In the genomic region with DNA sequence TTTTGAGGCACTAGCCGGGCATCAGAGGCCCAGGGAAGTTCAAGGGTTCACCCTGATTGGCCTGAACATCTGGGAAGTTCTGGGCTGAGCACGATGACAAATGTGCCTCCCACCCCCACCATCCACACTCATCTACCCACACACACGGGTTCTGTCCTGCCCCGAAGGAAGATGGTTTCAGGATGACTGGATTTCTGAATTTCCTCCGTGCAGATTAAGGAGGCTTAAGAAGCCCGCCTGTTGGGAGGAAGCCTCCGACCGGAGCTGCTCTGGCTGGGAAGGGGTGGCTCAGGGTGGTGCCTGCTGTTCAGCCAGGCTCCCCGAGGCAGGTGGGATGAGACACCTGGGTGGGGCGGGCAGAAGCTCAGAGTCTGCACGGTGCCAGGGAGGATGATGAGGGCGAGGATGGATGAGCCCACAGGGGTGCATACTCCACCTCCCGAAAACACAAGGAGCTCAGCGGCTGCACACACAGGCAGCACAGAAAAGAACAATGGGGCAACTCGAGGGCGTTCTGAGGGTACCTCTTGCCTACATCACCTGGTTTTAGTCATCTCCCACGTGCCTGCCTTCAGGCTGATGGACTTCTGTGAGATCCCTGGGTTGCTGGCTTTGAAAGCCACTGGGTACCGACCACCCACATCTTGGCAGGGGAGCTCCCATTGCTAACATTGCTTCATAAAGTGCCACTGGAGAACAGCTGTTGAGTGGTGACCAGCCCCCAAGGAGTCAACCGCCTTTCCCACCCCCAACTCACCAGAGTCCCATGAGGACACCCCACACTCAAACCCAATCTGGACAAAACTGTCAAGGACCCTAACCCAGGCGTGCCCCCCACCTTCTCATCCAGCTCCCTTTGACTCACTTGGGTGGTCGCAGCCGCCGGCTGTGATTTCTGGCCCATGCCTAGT, we compare ENCODE assay signal across 14 cellular contexts. TPM values are rescaled to one million over a fixed set of nuclear protein-coding genes. Genes with fewer than 3 reads are reported as not detected.
DNase-seq lines count a peak whose midpoint lies in the region; ATAC-seq and TF ChIP-seq lines count a peak whose summit lies in the region.
"Had no signal": no experiment of that assay in that cellular context is flagged by ENCODE, and none has a peak within 500 bp of the region (broad histone marks: within the 10 kb centered on the region; RNA-seq: fewer than 3 reads in every experiment).

No MANE protein-coding gene starts in this region.

- BruUV-seq in MCF 10A (replicated peaks; lab: Mats Ljungman, UMichigan): no TSS peak

- intact Hi-C loops in MCF 10A (cut with micrococcal nuclease): loop anchor here (2.0 kb wide), 2 partner anchors 19 kb away; no protein-coding TSS in a partner anchor

- H3K4me1 ChIP-seq in HEK293 (ENCODE audit: control insufficient read depth, insufficient read depth, low read length): peaks cover 2% of the 10 kb centered on the region; the same call in 1 of the 2 replicates

- H3K36me3 ChIP-seq in HEK293 (ENCODE audit: control insufficient read depth in 2 of 2, insufficient read depth in 1 of 2, low read length in 2 of 2): no peaks in the 10 kb centered on the region

- no peaks in the 10 kb centered on the region for H3K36me3 Mint-ChIP-seq in MCF 10A (ENCODE audit: insufficient read depth, unreplicated experiment)
- H3K36me3 Mint-ChIP-seq: WTC11 had no signal

- no peak for ATAC-seq in GM21825 (IDR thresholded peaks at IDR 0.05; ENCODE audit: unreplicated experiment)
- ATAC-seq: body of pancreas, WTC11 had no signal

- peaks cover 27% of the 10 kb centered on the region for H3K4me1 Mint-ChIP-seq in MCF 10A (ENCODE audit: insufficient read depth, unreplicated experiment)

- H3K9me3 ChIP-seq in HEK293 (ENCODE audit: control insufficient read depth, insufficient read depth, low read depth, low read length): no peaks in the 10 kb centered on the region
- H3K9me3 ChIP-seq: body of pancreas had no signal

- peak; percentile 78 for DNase-seq in AG20443 (ENCODE audit: low spot score)
- peak; percentile 65 for DNase-seq in MCF 10A (ENCODE audit: unreplicated experiment)
- peak; percentile 72 for DNase-seq in mesenteric fat pad (ENCODE audit: low spot score)
- DNase-seq in NCI-H187 treated with DMSO at 0.1 percent for 48 hours (lab: John Stamatoyannopoulos, UW): no peak
- DNase-seq in T1000 (lab: John Stamatoyannopoulos, UW): no peak
- no peak for DNase-seq in NCI-H446 (lab: John Stamatoyannopoulos, UW)
- DNase-seq: KG1, NCI-H774 had no signal

- H3K27me3 Mint-ChIP-seq in MCF 10A (ENCODE audit: insufficient read depth, unreplicated experiment): no peaks in the 10 kb centered on the region

- no peak overlapping the region for H3K27ac Mint-ChIP-seq in MCF 10A (ENCODE audit: low read depth, unreplicated experiment)
- H3K27ac Mint-ChIP-seq: WTC11 had no signal

- no peak overlapping the region for H3K4me3 ChIP-seq in HEK293 (ENCODE audit: low read depth, low read length)
- H3K4me3 ChIP-seq: body of pancreas had no signal

- no peaks in the 10 kb centered on the region for H3K9me3 Mint-ChIP-seq in MCF 10A (ENCODE audit: unreplicated experiment)
- H3K9me3 Mint-ChIP-seq: WTC11 had no signal

- TF ChIP-seq CTCF in HEK293 (tag by site-specific recombination; IDR thresholded peaks at IDR 0.05) (no peak), MCF 10A (IDR thresholded peaks at IDR 0.05; ENCODE audit: unreplicated experiment) (no peak)

- no peak overlapping the region for H3K4me3 Mint-ChIP-seq in MCF 10A (ENCODE audit: unreplicated experiment)
- H3K4me3 Mint-ChIP-seq: WTC11 had no signal

- CTCF ChIA-PET in HEK293 (lab: Yijun Ruan, JAX): interaction anchor here (1.1 to 1.4 kb wide), 2 partner anchors 17 to 64 kb away, joined by 3 to 6 read pairs; no protein-coding TSS in a partner anchor
- CTCF ChIA-PET in MCF 10A (lab: Yijun Ruan, JAX): interaction anchor here (0.6 to 1.2 kb wide), 4 partner anchors 16 to 215 kb away, joined by 3 to 5 read pairs (median 4); no protein-coding TSS in a partner anchor

- POLR2A ChIA-PET in HEK293 (lab: Yijun Ruan, JAX): no interaction called here
- POLR2A ChIA-PET in MCF 10A (lab: Yijun Ruan, JAX): interaction anchor here (0.7 to 6.2 kb wide), 13 partner anchors 11 to 895 kb away, joined by 3 to 50 read pairs (median 4); no protein-coding TSS in a partner anchor

- no peak overlapping the region for H3K27ac ChIP-seq in HEK293 (ENCODE audit: extremely low read depth, low read depth, low read length)
- H3K27ac ChIP-seq: body of pancreas had no signal

TF ChIP-seq in HEK293, 187 proteins besides CTCF, POLR2A, EP300 and RAD21 (continues in another document):
- TF ChIP-seq, protein P1, sequence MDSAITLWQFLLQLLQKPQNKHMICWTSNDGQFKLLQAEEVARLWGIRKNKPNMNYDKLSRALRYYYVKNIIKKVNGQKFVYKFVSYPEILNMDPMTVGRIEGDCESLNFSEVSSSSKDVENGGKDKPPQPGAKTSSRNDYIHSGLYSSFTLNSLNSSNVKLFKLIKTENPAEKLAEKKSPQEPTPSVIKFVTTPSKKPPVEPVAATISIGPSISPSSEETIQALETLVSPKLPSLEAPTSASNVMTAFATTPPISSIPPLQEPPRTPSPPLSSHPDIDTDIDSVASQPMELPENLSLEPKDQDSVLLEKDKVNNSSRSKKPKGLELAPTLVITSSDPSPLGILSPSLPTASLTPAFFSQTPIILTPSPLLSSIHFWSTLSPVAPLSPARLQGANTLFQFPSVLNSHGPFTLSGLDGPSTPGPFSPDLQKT (IDR thresholded peaks at IDR 0.05; ENCODE audit: borderline replicate concordance, low read depth, low read length): no peak
- peak; percentile 56; the same call in 1 of the 2 replicates for TF ChIP-seq ZFHX2 (tag by site-specific recombination; conservative IDR thresholded peaks at IDR 0.05)
- no peak for TF ChIP-seq ZNF561 (tag by site-specific recombination; IDR thresholded peaks at IDR 0.05; ENCODE audit: borderline replicate concordance)
- TF ChIP-seq ZNF140 (tag by site-specific recombination; IDR thresholded peaks at IDR 0.05): no peak
- TF ChIP-seq, protein P2, sequence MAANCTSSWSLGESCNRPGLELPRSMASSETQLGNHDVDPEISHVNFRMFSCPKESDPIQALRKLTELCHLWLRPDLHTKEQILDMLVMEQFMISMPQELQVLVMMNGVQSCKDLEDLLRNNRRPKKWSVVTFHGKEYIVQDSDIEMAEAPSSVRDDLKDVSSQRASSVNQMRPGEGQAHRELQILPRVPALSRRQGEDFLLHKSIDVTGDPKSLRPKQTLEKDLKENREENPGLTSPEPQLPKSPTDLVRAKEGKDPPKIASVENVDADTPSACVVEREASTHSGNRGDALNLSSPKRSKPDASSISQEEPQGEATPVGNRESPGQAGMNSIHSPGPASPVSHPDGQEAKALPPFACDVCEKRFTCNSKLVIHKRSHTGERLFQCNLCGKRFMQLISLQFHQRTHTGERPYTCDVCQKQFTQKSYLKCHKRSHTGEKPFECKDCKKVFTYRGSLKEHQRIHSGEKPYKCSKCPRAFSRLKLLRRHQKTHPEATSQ (tag by site-specific recombination; IDR thresholded peaks at IDR 0.05): no peak
- TF ChIP-seq EGR2 (tag by site-specific recombination; IDR thresholded peaks at IDR 0.05; ENCODE audit: low read depth): peak; percentile 59
- no peak for TF ChIP-seq ZNF707 (tag by site-specific recombination; IDR thresholded peaks at IDR 0.05)
- no peak for TF ChIP-seq ZNF423 (tag by site-specific recombination; IDR thresholded peaks at IDR 0.05)
- TF ChIP-seq, protein P3, sequence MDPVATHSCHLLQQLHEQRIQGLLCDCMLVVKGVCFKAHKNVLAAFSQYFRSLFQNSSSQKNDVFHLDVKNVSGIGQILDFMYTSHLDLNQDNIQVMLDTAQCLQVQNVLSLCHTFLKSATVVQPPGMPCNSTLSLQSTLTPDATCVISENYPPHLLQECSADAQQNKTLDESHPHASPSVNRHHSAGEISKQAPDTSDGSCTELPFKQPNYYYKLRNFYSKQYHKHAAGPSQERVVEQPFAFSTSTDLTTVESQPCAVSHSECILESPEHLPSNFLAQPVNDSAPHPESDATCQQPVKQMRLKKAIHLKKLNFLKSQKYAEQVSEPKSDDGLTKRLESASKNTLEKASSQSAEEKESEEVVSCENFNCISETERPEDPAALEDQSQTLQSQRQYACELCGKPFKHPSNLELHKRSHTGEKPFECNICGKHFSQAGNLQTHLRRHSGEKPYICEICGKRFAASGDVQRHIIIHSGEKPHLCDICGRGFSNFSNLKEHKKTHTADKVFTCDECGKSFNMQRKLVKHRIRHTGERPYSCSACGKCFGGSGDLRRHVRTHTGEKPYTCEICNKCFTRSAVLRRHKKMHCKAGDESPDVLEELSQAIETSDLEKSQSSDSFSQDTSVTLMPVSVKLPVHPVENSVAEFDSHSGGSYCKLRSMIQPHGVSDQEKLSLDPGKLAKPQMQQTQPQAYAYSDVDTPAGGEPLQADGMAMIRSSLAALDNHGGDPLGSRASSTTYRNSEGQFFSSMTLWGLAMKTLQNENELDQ (tag by site-specific recombination; IDR thresholded peaks at IDR 0.05; ENCODE audit: low read depth): no peak
- TF ChIP-seq ZNF292 (tag by site-specific recombination; IDR thresholded peaks at IDR 0.05; ENCODE audit: borderline replicate concordance, low read depth): no peak
- TF ChIP-seq ZNF366 (tag by site-specific recombination; conservative IDR thresholded peaks at IDR 0.05): no peak
- no peak for TF ChIP-seq ZNF174 (tag by site-specific recombination; IDR thresholded peaks at IDR 0.05)
- TF ChIP-seq ZNF146 (tag by site-specific recombination; IDR thresholded peaks at IDR 0.05): no peak
- TF ChIP-seq, protein P4, sequence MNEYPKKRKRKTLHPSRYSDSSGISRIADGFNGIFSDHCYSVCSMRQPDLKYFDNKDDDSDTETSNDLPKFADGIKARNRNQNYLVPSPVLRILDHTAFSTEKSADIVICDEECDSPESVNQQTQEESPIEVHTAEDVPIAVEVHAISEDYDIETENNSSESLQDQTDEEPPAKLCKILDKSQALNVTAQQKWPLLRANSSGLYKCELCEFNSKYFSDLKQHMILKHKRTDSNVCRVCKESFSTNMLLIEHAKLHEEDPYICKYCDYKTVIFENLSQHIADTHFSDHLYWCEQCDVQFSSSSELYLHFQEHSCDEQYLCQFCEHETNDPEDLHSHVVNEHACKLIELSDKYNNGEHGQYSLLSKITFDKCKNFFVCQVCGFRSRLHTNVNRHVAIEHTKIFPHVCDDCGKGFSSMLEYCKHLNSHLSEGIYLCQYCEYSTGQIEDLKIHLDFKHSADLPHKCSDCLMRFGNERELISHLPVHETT (tag by site-specific recombination; IDR thresholded peaks at IDR 0.05): no peak
- no peak for TF ChIP-seq WT1 (tag by site-specific recombination; IDR thresholded peaks at IDR 0.05)
- TF ChIP-seq HOXC10 (CRISPR knock-in tag; IDR thresholded peaks at IDR 0.05): no peak
- no peak for TF ChIP-seq ZNF138 (tag by site-specific recombination; IDR thresholded peaks at IDR 0.05; ENCODE audit: borderline replicate concordance)

RNA-seq across cellular contexts. Expression of a gene that starts 41.2 kb away (rescaled TPM):
- 0.25 and 0.75 TPM in 2 replicates for total RNA-seq in MCF 10A (2022)
- not detected for total RNA-seq in mesenteric fat pad
- total RNA-seq: body of pancreas, G401, glomerular endothelial cell, WTC11 had no signal

Comparison
In these comparisons a context has a peak if more than half of its experiments do, and no peak if none do; other contexts are left out.
1. DNase-seq: peak in AG20443 (single experiment), MCF 10A (single experiment) and mesenteric fat pad (single experiment); none in NCI-H187 treated with DMSO at 0.1 percent for 48 hours (single experiment), T1000 (single experiment) and NCI-H446 (0 of 2).